34 cellular contexts compared by ENCODE assay signal in genomic region chr1:22963044-22963677, GRCh38. TPM values are rescaled to one million over a fixed set of nuclear protein-coding genes. Genes with fewer than 3 reads are reported as not detected.
"Had no signal": no experiment of that assay in that cellular context is flagged by ENCODE, and none has a peak within 500 bp of the region (broad histone marks: within the 10 kb centered on the region; RNA-seq: fewer than 3 reads in every experiment).

No MANE protein-coding gene starts in this region.

- H3K27me3 ChIP-seq: ascending aorta had no signal

- H3K4me3 Mint-ChIP-seq: activated CD4-positive, alpha-beta memory T cell treated with anti-CD3 and anti-CD28 coated beads for 36 hours; activated CD4-positive, alpha-beta T cell treated with anti-CD3 and anti-CD28 coated beads for 36 hours; activated CD4-positive, alpha-beta T cell treated with anti-CD3 and anti-CD28 coated beads, Interleukin-2, amount 10 ng/mL, durations not matched to agents 24 days and 14 days; activated CD8-positive, alpha-beta memory T cell treated with anti-CD3 and anti-CD28 coated beads, Interleukin-2, amount 10 ng/mL, durations not matched to agents 7 days and 5 days; activated CD8-positive, alpha-beta T cell treated with anti-CD3 and anti-CD28 coated beads, Interleukin-2, amount 10 ng/mL, durations not matched to agents 7 days and 5 days; activated naive CD4-positive, alpha-beta T cell treated with anti-CD3 and anti-CD28 coated beads, Interleukin-2, amount 10 ng/mL, durations not matched to agents 7 days and 5 days; activated naive CD8-positive, alpha-beta T cell treated with anti-CD3 and anti-CD28 coated beads, Interleukin-2, amount 10 ng/mL, durations not matched to agents 7 days and 5 days; activated T-cell treated with anti-CD3 and anti-CD28 coated beads, Interleukin-2, amount 50 U/mL, for 72 hours; brain; central memory CD8-positive, alpha-beta T cell; dendritic cell treated with granulocyte-macrophage colony-stimulating factor and Interleukin-4, amounts not matched to agents 40 ng/mL and 50 ng/mL, for 4 days had no signal

- H3K27ac Mint-ChIP-seq: activated CD4-positive, alpha-beta memory T cell treated with anti-CD3 and anti-CD28 coated beads for 36 hours; activated CD4-positive, alpha-beta T cell treated with anti-CD3 and anti-CD28 coated beads for 36 hours; activated CD4-positive, alpha-beta T cell treated with anti-CD3 and anti-CD28 coated beads, Interleukin-2, amount 10 ng/mL, durations not matched to agents 24 days and 14 days; activated CD8-positive, alpha-beta memory T cell treated with anti-CD3 and anti-CD28 coated beads, Interleukin-2, amount 10 ng/mL, durations not matched to agents 7 days and 5 days; activated CD8-positive, alpha-beta T cell treated with anti-CD3 and anti-CD28 coated beads, Interleukin-2, amount 10 ng/mL, durations not matched to agents 7 days and 5 days; activated naive CD4-positive, alpha-beta T cell treated with anti-CD3 and anti-CD28 coated beads, Interleukin-2, amount 10 ng/mL, durations not matched to agents 7 days and 5 days; activated naive CD4-positive, alpha-beta T cell treated with anti-CD3 and anti-CD28 coated beads, Interleukin-2, amount 50 U/mL, for 72 hours; activated naive CD8-positive, alpha-beta T cell treated with anti-CD3 and anti-CD28 coated beads, Interleukin-2, amount 10 ng/mL, durations not matched to agents 7 days and 5 days; activated T-cell treated with anti-CD3 and anti-CD28 coated beads, Interleukin-2, amount 50 U/mL, for 72 hours; brain; dendritic cell treated with granulocyte-macrophage colony-stimulating factor and Interleukin-4, amounts not matched to agents 40 ng/mL and 50 ng/mL, for 4 days had no signal

- H3K4me1 Mint-ChIP-seq: activated CD4-positive, alpha-beta T cell treated with anti-CD3 and anti-CD28 coated beads for 36 hours; activated CD4-positive, alpha-beta T cell treated with anti-CD3 and anti-CD28 coated beads, Interleukin-2, amount 10 ng/mL, durations not matched to agents 24 days and 14 days; activated CD8-positive, alpha-beta memory T cell treated with anti-CD3 and anti-CD28 coated beads, Interleukin-2, amount 10 ng/mL, durations not matched to agents 7 days and 5 days; activated naive CD4-positive, alpha-beta T cell treated with anti-CD3 and anti-CD28 coated beads, Interleukin-2, amount 10 ng/mL, durations not matched to agents 7 days and 5 days; activated naive CD8-positive, alpha-beta T cell treated with anti-CD3 and anti-CD28 coated beads, Interleukin-2, amount 10 ng/mL, durations not matched to agents 7 days and 5 days; brain; central memory CD8-positive, alpha-beta T cell had no signal

- DNase-seq: activated CD4-positive, alpha-beta memory T cell treated with anti-CD3 and anti-CD28 coated beads for 36 hours; activated CD4-positive, alpha-beta T cell treated with anti-CD3 and anti-CD28 coated beads for 36 hours; activated CD4-positive, alpha-beta T cell treated with anti-CD3 and anti-CD28 coated beads, Interleukin-2, amount 10 ng/mL, durations not matched to agents 24 days and 14 days; activated CD4-positive, CD25-positive, alpha-beta regulatory T cell; activated CD4-positive, CD25-positive, alpha-beta regulatory T cell treated with anti-CD3 and anti-CD28 coated beads, Interleukin-2, amount 50 U/mL, for 72 hours; activated CD8-positive, alpha-beta memory T cell treated with anti-CD3 and anti-CD28 coated beads, Interleukin-2, amount 10 ng/mL, durations not matched to agents 7 days and 5 days; activated CD8-positive, alpha-beta memory T cell treated with anti-CD3 and anti-CD28 coated beads, Interleukin-2, amount 50 U/mL, for 4 hours; activated CD8-positive, alpha-beta T cell treated with anti-CD3 and anti-CD28 coated beads, Interleukin-2, amount 10 ng/mL, durations not matched to agents 7 days and 5 days; activated gamma-delta T cell; activated naive CD4-positive, alpha-beta T cell; activated naive CD4-positive, alpha-beta T cell treated with anti-CD3 and anti-CD28 coated beads, Interleukin-2, amount 10 ng/mL, durations not matched to agents 7 days and 5 days; activated naive CD8-positive, alpha-beta T cell treated with anti-CD3 and anti-CD28 coated beads, Interleukin-2, amount 10 ng/mL, durations not matched to agents 7 days and 5 days; activated T-cell treated with anti-CD3 and anti-CD28 coated beads, Interleukin-2, amount 50 U/mL, for 1 hour; activated T-cell treated with anti-CD3 and anti-CD28 coated beads, Interleukin-2, amount 50 U/mL, for 72 hours; dorsolateral prefrontal cortex; effector memory CD4-positive, alpha-beta T cell; erythroblast; esophagus squamous epithelium; foreskin melanocyte; T-helper 2 cell had no signal

- H3K36me3 Mint-ChIP-seq: activated CD8-positive, alpha-beta memory T cell treated with anti-CD3 and anti-CD28 coated beads, Interleukin-2, amount 10 ng/mL, durations not matched to agents 7 days and 5 days; activated naive CD4-positive, alpha-beta T cell treated with anti-CD3 and anti-CD28 coated beads, Interleukin-2, amount 10 ng/mL, durations not matched to agents 7 days and 5 days; activated naive CD8-positive, alpha-beta T cell treated with anti-CD3 and anti-CD28 coated beads, Interleukin-2, amount 10 ng/mL, durations not matched to agents 7 days and 5 days had no signal

- H3K4me3 ChIP-seq: ascending aorta, breast epithelium, cardiac muscle cell, coronary artery, dorsolateral prefrontal cortex, esophagus squamous epithelium, gastroesophageal sphincter had no signal

- H3K4me1 ChIP-seq: ascending aorta, breast epithelium, esophagus squamous epithelium, gastroesophageal sphincter had no signal

- H3K27ac ChIP-seq: ascending aorta, breast epithelium, cardiac muscle cell, coronary artery, dorsolateral prefrontal cortex, esophagus squamous epithelium, gastroesophageal sphincter had no signal

- ATAC-seq: activated CD4-positive, alpha-beta T cell treated with anti-CD3 and anti-CD28 coated beads for 36 hours; activated CD8-positive, alpha-beta memory T cell treated with anti-CD3 and anti-CD28 coated beads, Interleukin-2, amount 10 ng/mL, durations not matched to agents 7 days and 5 days; gastroesophageal sphincter had no signal

- H3K36me3 ChIP-seq: ascending aorta, breast epithelium, cardiac muscle cell, esophagus squamous epithelium, gastroesophageal sphincter had no signal

- H3K9me3 ChIP-seq: breast epithelium had no signal

- H3K9me3 Mint-ChIP-seq: activated CD4-positive, alpha-beta T cell treated with anti-CD3 and anti-CD28 coated beads, Interleukin-2, amount 10 ng/mL, durations not matched to agents 24 days and 14 days; central memory CD8-positive, alpha-beta T cell had no signal

RNA-seq across cellular contexts. Expression of gene LACTBL1, which starts 9.5 kb away (rescaled TPM):
- total RNA-seq: activated CD4-positive, alpha-beta memory T cell treated with anti-CD3 and anti-CD28 coated beads for 36 hours; activated CD4-positive, alpha-beta T cell treated with anti-CD3 and anti-CD28 coated beads for 36 hours; activated CD4-positive, alpha-beta T cell treated with anti-CD3 and anti-CD28 coated beads, Interleukin-2, amount 10 ng/mL, durations not matched to agents 24 days and 14 days; activated CD8-positive, alpha-beta memory T cell treated with anti-CD3 and anti-CD28 coated beads for 36 hours; activated CD8-positive, alpha-beta memory T cell treated with anti-CD3 and anti-CD28 coated beads, Interleukin-2, amount 10 ng/mL, durations not matched to agents 7 days and 5 days; activated CD8-positive, alpha-beta T cell treated with anti-CD3 and anti-CD28 coated beads, Interleukin-2, amount 10 ng/mL, durations not matched to agents 7 days and 5 days; activated naive CD4-positive, alpha-beta T cell treated with anti-CD3 and anti-CD28 coated beads, Interleukin-2, amount 50 U/mL, for 72 hours; activated naive CD8-positive, alpha-beta T cell treated with anti-CD3 and anti-CD28 coated beads, Interleukin-2, amount 10 ng/mL, durations not matched to agents 7 days and 5 days; activated T-cell treated with anti-CD3 and anti-CD28 coated beads, Interleukin-2, amount 50 U/mL, for 72 hours; ascending aorta; breast epithelium; cardiac muscle cell; cerebellum; esophagus squamous epithelium; fibroblast of lung; fibroblast of villous mesenchyme; gastroesophageal sphincter; T-helper 1 cell treated with Interleukin-12 subunit alpha and Interleukin-12 subunit beta and Interleukin-4 antibody, amounts not matched to agents 30 ng/mL and 1 ng/mL, for 36 hours had no signal
- polyA plus RNA-seq: cardiac muscle cell, fibroblast of lung had no signal

RNA-seq across cellular contexts. Expression of gene TEX46, which starts 52.5 kb away (rescaled TPM):
- total RNA-seq: activated CD4-positive, alpha-beta memory T cell treated with anti-CD3 and anti-CD28 coated beads for 36 hours; activated CD4-positive, alpha-beta T cell treated with anti-CD3 and anti-CD28 coated beads, Interleukin-2, amount 10 ng/mL, durations not matched to agents 24 days and 14 days; activated CD8-positive, alpha-beta memory T cell treated with anti-CD3 and anti-CD28 coated beads for 36 hours; activated CD8-positive, alpha-beta memory T cell treated with anti-CD3 and anti-CD28 coated beads, Interleukin-2, amount 10 ng/mL, durations not matched to agents 7 days and 5 days; activated CD8-positive, alpha-beta T cell treated with anti-CD3 and anti-CD28 coated beads, Interleukin-2, amount 10 ng/mL, durations not matched to agents 7 days and 5 days; activated naive CD4-positive, alpha-beta T cell treated with anti-CD3 and anti-CD28 coated beads, Interleukin-2, amount 50 U/mL, for 72 hours; activated naive CD8-positive, alpha-beta T cell treated with anti-CD3 and anti-CD28 coated beads, Interleukin-2, amount 10 ng/mL, durations not matched to agents 7 days and 5 days; activated T-cell treated with anti-CD3 and anti-CD28 coated beads, Interleukin-2, amount 50 U/mL, for 72 hours; ascending aorta; breast epithelium; cardiac muscle cell; cerebellum; esophagus squamous epithelium; fibroblast of villous mesenchyme; gastroesophageal sphincter; T-helper 1 cell treated with Interleukin-12 subunit alpha and Interleukin-12 subunit beta and Interleukin-4 antibody, amounts not matched to agents 30 ng/mL and 1 ng/mL, for 36 hours had no signal
- polyA plus RNA-seq: cardiac muscle cell, fibroblast of lung had no signal
